ENCODE assay signal across 27 cellular contexts in genomic region chr9:93209097-93209496, GRCh38. TPM values are rescaled to one million over a fixed set of nuclear protein-coding genes. Genes with fewer than 3 reads are reported as not detected.
DNase-seq lines count a peak whose midpoint lies in the region; ATAC-seq, FAIRE-seq and TF ChIP-seq lines count a peak whose summit lies in the region.
"Had no signal": no experiment of that assay in that cellular context is flagged by ENCODE, and none has a peak within 500 bp of the region (broad histone marks: within the 10 kb centered on the region; RNA-seq: fewer than 3 reads in every experiment).

No MANE protein-coding gene starts in this region.

- H3K4me2 ChIP-seq in HepG2 (ENCODE audit: low read depth, low read length) = peak overlapping the region; percentile 62
- H3K4me2 ChIP-seq: A549 had no signal

- BruUV-seq in HepG2 (replicated peaks; lab: Mats Ljungman, UMichigan) = no TSS peak

- TF ChIP-seq POLR2A in HepG2 (IDR thresholded peaks at IDR 0.05; ENCODE audit: insufficient read depth in 1 of 2, low read depth in 2 of 2, low read length in 2 of 2) = no peak

- peak overlapping the region in 5 of 10 donors; percentile 12 to 49 (median 36) for H3K27ac ChIP-seq in heart right ventricle
- H3K27ac ChIP-seq in HepG2 (ENCODE audit: extremely low read length, insufficient read depth, low read length) = peak overlapping the region; percentile 50
- H3K27ac ChIP-seq: A549, right lobe of liver had no signal

- in situ Hi-C loops in HepG2 (cut with HindIII; ENCODE audit: extremely low pct_ligation_motif_present, low pct_unique_long_range_greater_than_20kb) = no loop called here
- in situ Hi-C loops in GM13976 (cut with MboI; ENCODE audit: low sequenced_read_pairs, unreplicated experiment) = no loop called here

- FAIRE-seq in HepG2 (lab: Jason Lieb, UNC) = peak; percentile 39
- FAIRE-seq: A549, GM12892, keratinocyte had no signal

- CTCF ChIA-PET in HepG2 (lab: Yijun Ruan, JAX; ENCODE audit: low intra/inter-chr PET ratio, low total read pairs) = no interaction called here

- peak in 1 of 2 experiments; percentile 37; a peak in 2 of 4 replicates for TF ChIP-seq EP300 in HepG2 (IDR thresholded peaks at IDR 0.05; ENCODE audit: low read depth in 2 of 2, low read length in 2 of 2)
- no peak for TF ChIP-seq EP300 in HepG2 (CRISPR knock-in tag; IDR thresholded peaks at IDR 0.05; ENCODE audit: borderline replicate concordance)

- H2AFZ ChIP-seq in HepG2 (ENCODE audit: low read length) = no peak overlapping the region

- H3K4me3 ChIP-seq in heart right ventricle (no peak overlapping the region), HepG2 (replicated peaks in 1 of 3; ENCODE audit: insufficient read depth in 1 of 3, low read depth in 2 of 3, low read length in 3 of 3) (peak overlapping the region in 1 of 3 experiments; percentile 36; a peak in 1 of 6 replicates)
- H3K4me3 ChIP-seq: A549, right lobe of liver had no signal

- WGBS in heart right ventricle, 2 donors = 86 to 87% methylated on average over 9 of the region's 9 CpGs
- WGBS in HepG2 (ENCODE audit: low lambda C conversion rate) = 69% methylated on average over 2 of the region's 9 CpGs

- H3K79me2 ChIP-seq in HepG2 (ENCODE audit: insufficient read depth, low read length) = peaks cover 90% of the 10 kb centered on the region

- POLR2A ChIA-PET in HepG2 (lab: Yijun Ruan, JAX) = interaction anchor here (0.7 to 1.1 kb wide), 3 partner anchors 13 to 33 kb away, joined by 3 to 5 read pairs (median 5); no protein-coding TSS in a partner anchor

- H4K20me1 ChIP-seq in HepG2 (ENCODE audit: insufficient read depth, low read length) = peaks cover 14% of the 10 kb centered on the region; the same call in 1 of the 2 replicates

- peak; percentile 28 for DNase-seq in left ventricle myocardium superior
- no peak for DNase-seq in heart right ventricle
- peak; percentile 49 for DNase-seq in HepG2 (ENCODE audit: low spot score)
- peak; percentile 43 for DNase-seq in posterior vena cava (ENCODE audit: low spot score)
- no peak for DNase-seq in GM13976 (ENCODE audit: low spot score)
- DNase-seq in COLO668 (lab: John Stamatoyannopoulos, UW; ENCODE audit: unreplicated experiment) = no peak
- DNase-seq in SK-N-DZ (ENCODE audit: low spot score) = no peak
- DNase-seq: activated CD4-positive, alpha-beta T cell treated with anti-CD3 and anti-CD28 coated beads, Interleukin-2, amount 10 ng/mL, durations not matched to agents 7 days and 5 days; activated T-cell treated with anti-CD3 and anti-CD28 coated beads, Interleukin-2, amount 50 U/mL, for 48 hours; AML-193; CD8-positive, alpha-beta T cell; DMS153; glutamatergic neuron; naive thymus-derived CD4-positive, alpha-beta T cell; NCI-H1092 treated with DMSO at 0.1 percent for 48 hours; NCI-H187; NCI-H2171; NCI-H510A treated with DMSO at 0.1 percent for 48 hours; SHP77; SW 1271; T-helper 9 cell had no signal

- ATAC-seq in left ventricle myocardium superior = no peak
- ATAC-seq in heart right ventricle = no peak
- peak; percentile 36 for ATAC-seq in HepG2
- ATAC-seq in GM18502 (IDR thresholded peaks at IDR 0.05; ENCODE audit: poor library complexity, unreplicated experiment) = no peak
- ATAC-seq: A549; CD8-positive, alpha-beta T cell; naive thymus-derived CD4-positive, alpha-beta T cell had no signal

- intact Hi-C loops in left ventricle myocardium superior (cut with micrococcal nuclease) (no loop called here), heart right ventricle (cut with DNase I) (no loop called here), HepG2 (cut with micrococcal nuclease; ENCODE audit: unreplicated experiment) (loop anchor here (1.0 kb wide), 1 partner anchor 33 kb away; no protein-coding TSS in a partner anchor), posterior vena cava (cut with DNase I) (loop anchor here in 1 of 2 donors (5.0 kb wide), 1 partner anchor 1958 kb away; no protein-coding TSS in a partner anchor)

- H3K9me3 ChIP-seq in heart right ventricle (no peaks in the 10 kb centered on the region), HepG2 (ENCODE audit: low read length) (no peaks in the 10 kb centered on the region)
- H3K9me3 ChIP-seq: A549, right lobe of liver had no signal

- H3K27me3 ChIP-seq in heart right ventricle (no peaks in the 10 kb centered on the region), HepG2 (ENCODE audit: control insufficient read depth in 1 of 2, insufficient read depth in 2 of 2, low read length in 2 of 2) (no peaks in the 10 kb centered on the region)
- H3K27me3 ChIP-seq: right lobe of liver had no signal

- no peak for TF ChIP-seq RAD21 in HepG2 (CRISPR knock-in tag; IDR thresholded peaks at IDR 0.05)

- no peak for TF ChIP-seq CTCF in heart right ventricle (IDR thresholded peaks at IDR 0.05)
- no peak for TF ChIP-seq CTCF in HepG2 (CRISPR knock-in tag; IDR thresholded peaks at IDR 0.05)
- no peak for TF ChIP-seq CTCF in GM13976 (IDR thresholded peaks at IDR 0.05; ENCODE audit: borderline replicate concordance, control extremely low read depth, extremely low read depth, insufficient read depth, missing control alignments)

- no peaks in the 10 kb centered on the region for H3K36me3 ChIP-seq in heart right ventricle
- H3K36me3 ChIP-seq in HepG2 (replicated peaks in 1 of 2; ENCODE audit: control insufficient read depth in 1 of 2, insufficient read depth in 2 of 2, low read length in 2 of 2) = peaks cover 0 to 6% of the 10 kb centered on the region in 2 experiments; a peak in 3 of 5 replicates
- H3K36me3 ChIP-seq: right lobe of liver had no signal

- H3K9ac ChIP-seq in HepG2 (ENCODE audit: insufficient read depth, low read depth, low read length) = no peak overlapping the region

- peaks cover 30 to 70% (median 52%) of the 10 kb centered on the region in 9 donors for H3K4me1 ChIP-seq in heart right ventricle
- peaks cover 93% of the 10 kb centered on the region for H3K4me1 ChIP-seq in HepG2 (ENCODE audit: insufficient read depth, low read length)
- H3K4me1 ChIP-seq: A549, right lobe of liver had no signal

TF ChIP-seq in HepG2, 621 proteins besides CTCF, POLR2A, EP300 and RAD21 (continues in another document):
- no peak for TF ChIP-seq ZXDC (CRISPR knock-in tag; IDR thresholded peaks at IDR 0.05)
- TF ChIP-seq MXD1 (CRISPR knock-in tag; IDR thresholded peaks at IDR 0.05) = no peak
- TF ChIP-seq ZNF563 (CRISPR knock-in tag; IDR thresholded peaks at IDR 0.05) = no peak
- 0 out of 2 replicates have a peak, but pooled peaks have one; percentile 51 for TF ChIP-seq FOXC1 (CRISPR knock-in tag; IDR thresholded peaks at IDR 0.05; ENCODE audit: borderline replicate concordance)

RNA-seq across cellular contexts. Expression of gene WNK2, which starts 25.2 kb away (rescaled TPM):
- total RNA-seq in left ventricle myocardium superior (250 TPM), heart right ventricle (100 to 1,000 TPM; 138 to 236 (median 200) TPM), HepG2 (2016; rRNA removed; fragmentation: Illumina TruSeq; extraction: Trizol) (10.5 and 16.6 TPM in 2 replicates), posterior vena cava (10 to 100 TPM; 34.8 to 39.5 TPM)
- polyA plus RNA-seq in heart right ventricle (100 to 1,000 TPM in 1 of 2 donors, 10 to 100 TPM in 1; 16.6 to 115 TPM), HepG2 (2011; rRNA removed) (11.4 and 12.0 TPM in 2 replicates)
- total RNA-seq in HepG2 (2016; cell fraction: cytosol; rRNA removed; fragmentation: Illumina TruSeq; extraction: Trizol; ENCODE audit: low read depth) = 2.8 and 5.4 TPM in 2 replicates
- 7.9 and 14.6 TPM in 2 replicates for total RNA-seq in HepG2 (2016; cell fraction: insoluble cytoplasmic fraction; rRNA removed; fragmentation: Illumina TruSeq; extraction: Trizol)
- total RNA-seq in HepG2 (2016; cell fraction: membrane; rRNA removed; fragmentation: Illumina TruSeq; extraction: Trizol) = 9.4 and 9.8 TPM in 2 replicates
- 21.0 and 29.3 TPM in 2 replicates for total RNA-seq in HepG2 (2016; cell fraction: nucleus; rRNA removed; fragmentation: Illumina TruSeq; extraction: Trizol)
- polyA plus RNA-seq in HepG2 (2011; cell fraction: cytosol; rRNA removed) = 3.1 and 5.3 TPM in 2 replicates
- 98.4 and 126 TPM in 2 replicates for polyA plus RNA-seq in HepG2 (2011; cell fraction: nucleus; rRNA removed)
- polyA plus RNA-seq in HepG2 (2012) = 29.1 and 39.4 TPM in 2 replicates
- 3.2 and 4.2 TPM in 2 replicates for polyA plus RNA-seq in HepG2 (2016; cell fraction: cytosol; fragmentation: Illumina TruSeq; extraction: Trizol; ENCODE audit: low read depth)
- 18.9 and 27.7 TPM in 2 replicates for polyA plus RNA-seq in HepG2 (2016; cell fraction: insoluble cytoplasmic fraction; fragmentation: Illumina TruSeq; extraction: Trizol; ENCODE audit: low read depth)
- 4.9 and 6.5 TPM in 2 replicates for polyA plus RNA-seq in HepG2 (2016; cell fraction: membrane; fragmentation: Illumina TruSeq; extraction: Trizol; ENCODE audit: low read depth)
- 87.2 and 94.8 TPM in 2 replicates for polyA plus RNA-seq in HepG2 (2016; cell fraction: nucleus; fragmentation: Illumina TruSeq; extraction: Trizol; ENCODE audit: insufficient read depth, low read depth)
- 8.4 and 22.7 TPM in 2 replicates for polyA minus RNA-seq in HepG2 (2011; rRNA and poly(A)+ RNA removed; ENCODE audit: low replicate concordance)
- 15.8 and 17.9 TPM in 2 replicates for polyA minus RNA-seq in HepG2 (2011; cell fraction: cytosol; rRNA and poly(A)+ RNA removed)
- 32.8 and 40.0 TPM in 2 replicates for polyA minus RNA-seq in HepG2 (2011; cell fraction: nucleus; rRNA and poly(A)+ RNA removed)
- 13.0 and 30.9 TPM in 2 replicates for polyA plus RNA-seq in SK-N-DZ (2014; cell fraction: cytosol; rRNA removed)
- polyA plus RNA-seq in SK-N-DZ (2014; cell fraction: nucleus; rRNA removed) = 28.0 and 59.2 TPM in 2 replicates
- total RNA-seq: activated CD4-positive, alpha-beta T cell treated with anti-CD3 and anti-CD28 coated beads, Interleukin-2, amount 10 ng/mL, durations not matched to agents 7 days and 5 days; osteocyte had no signal
- polyA plus RNA-seq: keratinocyte; naive thymus-derived CD4-positive, alpha-beta T cell had no signal

Comparison
In these comparisons a context has a peak if more than half of its experiments do, and no peak if none do; other contexts are left out.
1. DNase-seq: peak in left ventricle myocardium superior (single experiment), HepG2 (single experiment) and posterior vena cava (single experiment); none in heart right ventricle (0 of 2), GM13976 (single experiment), COLO668 (single experiment) and SK-N-DZ (single experiment).